ENCODE assay signal across 1 cellular context in the genomic region with DNA sequence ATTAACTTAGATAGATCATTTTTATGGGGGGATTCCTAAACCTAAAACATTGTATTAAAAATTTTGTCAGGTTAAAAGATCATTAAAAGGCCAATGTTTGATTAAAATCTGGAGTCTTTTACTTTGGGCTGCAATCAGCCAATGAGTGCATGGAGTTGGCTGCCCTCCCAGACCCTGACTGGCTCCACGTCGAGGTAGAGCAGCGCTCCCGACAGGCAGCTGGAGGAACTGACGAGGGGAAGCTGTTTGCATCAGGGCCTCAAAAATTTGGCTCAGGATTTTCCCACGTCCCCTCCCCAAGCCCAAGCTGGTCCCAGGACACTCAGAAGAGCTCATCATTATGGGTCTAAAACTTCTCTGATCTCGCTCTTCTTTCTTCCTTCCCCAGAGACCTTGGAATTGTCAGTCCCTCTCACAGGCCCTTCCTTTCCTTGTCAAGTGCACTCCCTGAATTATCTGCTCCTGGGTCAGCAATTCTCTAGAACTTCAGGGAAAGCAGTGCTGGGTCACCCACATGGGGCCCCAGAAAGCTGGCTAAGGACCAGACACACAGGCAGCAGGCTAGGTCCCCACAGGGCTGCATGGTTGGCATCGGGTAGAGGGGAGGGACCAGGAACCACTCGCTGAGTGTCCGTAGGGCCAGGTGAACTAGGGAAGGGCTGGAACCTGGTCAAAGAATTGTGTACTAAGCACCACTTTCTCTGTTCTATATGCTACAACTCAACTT.
A peak's percentile ranks its signal among the peaks of the same experiment; 100 is the strongest.
TF ChIP-seq lines count a peak whose summit lies in the region.

No MANE protein-coding gene starts in this region.

TF ChIP-seq in K562, 482 proteins besides CTCF, POLR2A, EP300 and RAD21 (continued from another document):
- TF ChIP-seq ZBTB7A (IDR thresholded peaks at IDR 0.05; ENCODE audit: borderline replicate concordance, control insufficient read depth, low read depth, low read length) (no peak; the same call in 1 of the 2 replicates), MAFF (IDR thresholded peaks at IDR 0.05; ENCODE audit: low read length) (no peak), ZNF77 (CRISPR knock-in tag; IDR thresholded peaks at IDR 0.05) (no peak), ZNF134 (CRISPR knock-in tag; conservative IDR thresholded peaks at IDR 0.05) (no peak), NONO (IDR thresholded peaks at IDR 0.05; ENCODE audit: low read depth in 2 of 2, low read length in 1 of 2) (no peak), CCAR2 (IDR thresholded peaks at IDR 0.05; ENCODE audit: low read depth, low read length) (no peak), FIP1L1 (IDR thresholded peaks at IDR 0.05; ENCODE audit: low read depth, low read length, poor library complexity, severe bottlenecking) (no peak), MECOM (CRISPR knock-in tag; IDR thresholded peaks at IDR 0.05) (no peak), RNF2 (IDR thresholded peaks at IDR 0.05) (no peak), COPS2 (conservative IDR thresholded peaks at IDR 0.05) (no peak), RBM17 (IDR thresholded peaks at IDR 0.05; ENCODE audit: borderline replicate concordance, low read depth, low read length) (no peak), ETV5 (CRISPR knock-in tag; IDR thresholded peaks at IDR 0.05; ENCODE audit: low read depth) (no peak), KLF16 (IDR thresholded peaks at IDR 0.05) (no peak), MCM2 (IDR thresholded peaks at IDR 0.05; ENCODE audit: low read depth) (no peak), SRSF7 (optimal IDR thresholded peaks at IDR 0.05; ENCODE audit: low read depth, low read length) (no peak), CREM (IDR thresholded peaks at IDR 0.05; ENCODE audit: low read depth) (peak; percentile 80; the same call in 1 of the 2 replicates), CCNT2 (IDR thresholded peaks at IDR 0.05; ENCODE audit: borderline replicate concordance, extremely low read depth, insufficient read length, low read depth, low read length) (no peak), ZNF165 (CRISPR knock-in tag; IDR thresholded peaks at IDR 0.05; ENCODE audit: borderline replicate concordance) (no peak), PURB (CRISPR knock-in tag; IDR thresholded peaks at IDR 0.05; ENCODE audit: low read depth) (no peak), CREB1 (IDR thresholded peaks at IDR 0.05) (peak; percentile 28; the same call in 1 of the 2 replicates), CREB1 (CRISPR knock-in tag; IDR thresholded peaks at IDR 0.05) (no peak), TFAM (CRISPR knock-in tag; conservative IDR thresholded peaks at IDR 0.05) (no peak)
- TF ChIP-seq, protein P1, sequence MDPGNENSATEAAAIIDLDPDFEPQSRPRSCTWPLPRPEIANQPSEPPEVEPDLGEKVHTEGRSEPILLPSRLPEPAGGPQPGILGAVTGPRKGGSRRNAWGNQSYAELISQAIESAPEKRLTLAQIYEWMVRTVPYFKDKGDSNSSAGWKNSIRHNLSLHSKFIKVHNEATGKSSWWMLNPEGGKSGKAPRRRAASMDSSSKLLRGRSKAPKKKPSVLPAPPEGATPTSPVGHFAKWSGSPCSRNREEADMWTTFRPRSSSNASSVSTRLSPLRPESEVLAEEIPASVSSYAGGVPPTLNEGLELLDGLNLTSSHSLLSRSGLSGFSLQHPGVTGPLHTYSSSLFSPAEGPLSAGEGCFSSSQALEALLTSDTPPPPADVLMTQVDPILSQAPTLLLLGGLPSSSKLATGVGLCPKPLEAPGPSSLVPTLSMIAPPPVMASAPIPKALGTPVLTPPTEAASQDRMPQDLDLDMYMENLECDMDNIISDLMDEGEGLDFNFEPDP (CRISPR knock-in tag; IDR thresholded peaks at IDR 0.05), result no peak
- TF ChIP-seq, protein P2, sequence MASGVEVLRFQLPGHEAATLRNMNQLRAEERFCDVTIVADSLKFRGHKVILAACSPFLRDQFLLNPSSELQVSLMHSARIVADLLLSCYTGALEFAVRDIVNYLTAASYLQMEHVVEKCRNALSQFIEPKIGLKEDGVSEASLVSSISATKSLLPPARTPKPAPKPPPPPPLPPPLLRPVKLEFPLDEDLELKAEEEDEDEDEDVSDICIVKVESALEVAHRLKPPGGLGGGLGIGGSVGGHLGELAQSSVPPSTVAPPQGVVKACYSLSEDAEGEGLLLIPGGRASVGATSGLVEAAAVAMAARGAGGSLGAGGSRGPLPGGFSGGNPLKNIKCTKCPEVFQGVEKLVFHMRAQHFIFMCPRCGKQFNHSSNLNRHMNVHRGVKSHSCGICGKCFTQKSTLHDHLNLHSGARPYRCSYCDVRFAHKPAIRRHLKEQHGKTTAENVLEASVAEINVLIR (CRISPR knock-in tag; IDR thresholded peaks at IDR 0.05), result no peak
- TF ChIP-seq, protein P3, sequence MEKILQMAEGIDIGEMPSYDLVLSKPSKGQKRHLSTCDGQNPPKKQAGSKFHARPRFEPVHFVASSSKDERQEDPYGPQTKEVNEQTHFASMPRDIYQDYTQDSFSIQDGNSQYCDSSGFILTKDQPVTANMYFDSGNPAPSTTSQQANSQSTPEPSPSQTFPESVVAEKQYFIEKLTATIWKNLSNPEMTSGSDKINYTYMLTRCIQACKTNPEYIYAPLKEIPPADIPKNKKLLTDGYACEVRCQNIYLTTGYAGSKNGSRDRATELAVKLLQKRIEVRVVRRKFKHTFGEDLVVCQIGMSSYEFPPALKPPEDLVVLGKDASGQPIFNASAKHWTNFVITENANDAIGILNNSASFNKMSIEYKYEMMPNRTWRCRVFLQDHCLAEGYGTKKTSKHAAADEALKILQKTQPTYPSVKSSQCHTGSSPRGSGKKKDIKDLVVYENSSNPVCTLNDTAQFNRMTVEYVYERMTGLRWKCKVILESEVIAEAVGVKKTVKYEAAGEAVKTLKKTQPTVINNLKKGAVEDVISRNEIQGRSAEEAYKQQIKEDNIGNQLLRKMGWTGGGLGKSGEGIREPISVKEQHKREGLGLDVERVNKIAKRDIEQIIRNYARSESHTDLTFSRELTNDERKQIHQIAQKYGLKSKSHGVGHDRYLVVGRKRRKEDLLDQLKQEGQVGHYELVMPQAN (IDR thresholded peaks at IDR 0.05; ENCODE audit: borderline replicate concordance), result no peak
- TF ChIP-seq, protein P4, sequence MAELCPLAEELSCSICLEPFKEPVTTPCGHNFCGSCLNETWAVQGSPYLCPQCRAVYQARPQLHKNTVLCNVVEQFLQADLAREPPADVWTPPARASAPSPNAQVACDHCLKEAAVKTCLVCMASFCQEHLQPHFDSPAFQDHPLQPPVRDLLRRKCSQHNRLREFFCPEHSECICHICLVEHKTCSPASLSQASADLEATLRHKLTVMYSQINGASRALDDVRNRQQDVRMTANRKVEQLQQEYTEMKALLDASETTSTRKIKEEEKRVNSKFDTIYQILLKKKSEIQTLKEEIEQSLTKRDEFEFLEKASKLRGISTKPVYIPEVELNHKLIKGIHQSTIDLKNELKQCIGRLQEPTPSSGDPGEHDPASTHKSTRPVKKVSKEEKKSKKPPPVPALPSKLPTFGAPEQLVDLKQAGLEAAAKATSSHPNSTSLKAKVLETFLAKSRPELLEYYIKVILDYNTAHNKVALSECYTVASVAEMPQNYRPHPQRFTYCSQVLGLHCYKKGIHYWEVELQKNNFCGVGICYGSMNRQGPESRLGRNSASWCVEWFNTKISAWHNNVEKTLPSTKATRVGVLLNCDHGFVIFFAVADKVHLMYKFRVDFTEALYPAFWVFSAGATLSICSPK (IDR thresholded peaks at IDR 0.05; ENCODE audit: borderline replicate concordance), result no peak
- TF ChIP-seq, protein P5, sequence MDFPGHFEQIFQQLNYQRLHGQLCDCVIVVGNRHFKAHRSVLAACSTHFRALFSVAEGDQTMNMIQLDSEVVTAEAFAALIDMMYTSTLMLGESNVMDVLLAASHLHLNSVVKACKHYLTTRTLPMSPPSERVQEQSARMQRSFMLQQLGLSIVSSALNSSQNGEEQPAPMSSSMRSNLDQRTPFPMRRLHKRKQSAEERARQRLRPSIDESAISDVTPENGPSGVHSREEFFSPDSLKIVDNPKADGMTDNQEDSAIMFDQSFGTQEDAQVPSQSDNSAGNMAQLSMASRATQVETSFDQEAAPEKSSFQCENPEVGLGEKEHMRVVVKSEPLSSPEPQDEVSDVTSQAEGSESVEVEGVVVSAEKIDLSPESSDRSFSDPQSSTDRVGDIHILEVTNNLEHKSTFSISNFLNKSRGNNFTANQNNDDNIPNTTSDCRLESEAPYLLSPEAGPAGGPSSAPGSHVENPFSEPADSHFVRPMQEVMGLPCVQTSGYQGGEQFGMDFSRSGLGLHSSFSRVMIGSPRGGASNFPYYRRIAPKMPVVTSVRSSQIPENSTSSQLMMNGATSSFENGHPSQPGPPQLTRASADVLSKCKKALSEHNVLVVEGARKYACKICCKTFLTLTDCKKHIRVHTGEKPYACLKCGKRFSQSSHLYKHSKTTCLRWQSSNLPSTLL (IDR thresholded peaks at IDR 0.05), result no peak
- TF ChIP-seq, protein P6, sequence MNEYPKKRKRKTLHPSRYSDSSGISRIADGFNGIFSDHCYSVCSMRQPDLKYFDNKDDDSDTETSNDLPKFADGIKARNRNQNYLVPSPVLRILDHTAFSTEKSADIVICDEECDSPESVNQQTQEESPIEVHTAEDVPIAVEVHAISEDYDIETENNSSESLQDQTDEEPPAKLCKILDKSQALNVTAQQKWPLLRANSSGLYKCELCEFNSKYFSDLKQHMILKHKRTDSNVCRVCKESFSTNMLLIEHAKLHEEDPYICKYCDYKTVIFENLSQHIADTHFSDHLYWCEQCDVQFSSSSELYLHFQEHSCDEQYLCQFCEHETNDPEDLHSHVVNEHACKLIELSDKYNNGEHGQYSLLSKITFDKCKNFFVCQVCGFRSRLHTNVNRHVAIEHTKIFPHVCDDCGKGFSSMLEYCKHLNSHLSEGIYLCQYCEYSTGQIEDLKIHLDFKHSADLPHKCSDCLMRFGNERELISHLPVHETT (CRISPR knock-in tag; conservative IDR thresholded peaks at IDR 0.05 in 1 of 2, IDR thresholded peaks at IDR 0.05 in 1 of 2), result peak in 1 of 2 experiments; percentile 82; a peak in 1 of 4 replicates
